10 cellular contexts compared by ENCODE assay signal in the genomic region with DNA sequence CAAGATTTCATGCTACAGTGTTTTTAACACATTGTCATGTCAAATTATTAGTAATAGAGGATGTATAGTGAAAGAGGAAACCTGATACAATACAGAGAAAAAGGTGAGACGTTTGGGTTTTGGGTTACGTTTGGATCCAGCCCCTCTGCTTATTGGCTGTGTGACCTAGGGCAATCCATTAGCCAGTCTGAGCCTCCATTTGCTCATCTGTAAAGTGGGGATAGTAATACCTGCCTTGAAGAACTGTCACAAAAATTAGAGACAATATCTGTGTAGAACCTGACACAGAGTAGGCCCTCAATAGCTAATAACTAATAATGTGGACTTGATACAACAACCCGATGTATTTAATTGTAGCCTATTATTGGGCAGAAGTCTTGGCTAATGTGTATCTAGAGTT.
"Had no signal": no experiment of that assay in that cellular context is flagged by ENCODE, and none has a peak within 500 bp of the region (broad histone marks: within the 10 kb centered on the region; RNA-seq: fewer than 3 reads in every experiment).

No MANE protein-coding gene starts in this region.

- H3K27ac Mint-ChIP-seq: HFFc6 had no signal

- H3K4me2 ChIP-seq: KMS-11 had no signal

- DNase-seq: GM23248, H7, HFFc6, IMR-90, Karpas-422, KBM-7 had no signal

- H2AFZ ChIP-seq: GM23248 had no signal

- H3K4me3 ChIP-seq: GM23248, HAP-1 had no signal

- H3K9me3 Mint-ChIP-seq: HFFc6 had no signal

- H3K9ac ChIP-seq: GM23248, KMS-11 had no signal

- H3K4me3 Mint-ChIP-seq: HFFc6 had no signal

- H3K27ac ChIP-seq: GM23248, HL-60, KMS-11 had no signal

- ATAC-seq: HCT116 had no signal

- H3K9me3 ChIP-seq: HAP-1 had no signal
